8 cellular contexts compared by ENCODE assay signal in genomic region chr16:51152691-51153261, GRCh38. TPM values are rescaled to one million over a fixed set of nuclear protein-coding genes. Genes with fewer than 3 reads are reported as not detected.
DNase-seq lines count a peak whose midpoint lies in the region; TF ChIP-seq lines count a peak whose summit lies in the region.

No MANE protein-coding gene starts in this region.

- DNase-seq in Peyer's patch (no peak), glutamatergic neuron (no peak), progenitor cell of endocrine pancreas (ENCODE audit: low spot score, unreplicated experiment) (no peak), NCI-H1092 treated with DMSO at 0.1 percent for 48 hours (lab: John Stamatoyannopoulos, UW) (no peak), SKM-1 (lab: John Stamatoyannopoulos, UW; ENCODE audit: unreplicated experiment) (no peak), T-helper 9 cell (no peak), dermis blood vessel endothelial cell (no peak)

- H3K36me3 Mint-ChIP-seq in glutamatergic neuron (ENCODE audit: unreplicated experiment) = no peaks in the 10 kb centered on the region
- no peaks in the 10 kb centered on the region for H3K36me3 Mint-ChIP-seq in progenitor cell of endocrine pancreas (ENCODE audit: insufficient read depth)

- peaks cover 26 to 36% (median 32%) of the 10 kb centered on the region in 11 experiments for H3K9me3 ChIP-seq in BLaER1 treated with 17β-estradiol and CSF1 and Interleukin-3, amounts not matched to agents 10 nM and 100 nM (replicated peaks in 1 of 11)
- H3K9me3 ChIP-seq in Peyer's patch = peaks cover 0 to 4% (median 0%) of the 10 kb centered on the region in 4 donors

- H3K9ac ChIP-seq in BLaER1 treated with 17β-estradiol and CSF1 and Interleukin-3, amounts not matched to agents 10 nM and 100 nM = peak overlapping the region in 7 of 11 experiments; percentile 34 to 78 (median 66); a peak in 14 of 22 replicates

- H4K20me1 ChIP-seq in BLaER1 treated with 17β-estradiol and CSF1 and Interleukin-3, amounts not matched to agents 10 nM and 100 nM = peaks cover 0 to 42% (median 32%) of the 10 kb centered on the region in 11 experiments; a peak in 16 of 22 replicates

- peaks cover 34% of the 10 kb centered on the region for H3K4me1 Mint-ChIP-seq in glutamatergic neuron (ENCODE audit: low read depth, unreplicated experiment)
- H3K4me1 Mint-ChIP-seq in progenitor cell of endocrine pancreas (ENCODE audit: low read depth) = peaks cover 34% of the 10 kb centered on the region

- H3K4me2 ChIP-seq in BLaER1 treated with 17β-estradiol and CSF1 and Interleukin-3, amounts not matched to agents 10 nM and 100 nM = peak overlapping the region; percentile 92 to 100 (median 98)

- peak overlapping the region; percentile 55 to 77 (median 70) for H3K4me3 ChIP-seq in BLaER1 treated with 17β-estradiol and CSF1 and Interleukin-3, amounts not matched to agents 10 nM and 100 nM
- H3K4me3 ChIP-seq in Peyer's patch = peak overlapping the region in 3 of 4 donors; percentile 5 to 53 (median 49)

- H3K27ac Mint-ChIP-seq in glutamatergic neuron (ENCODE audit: unreplicated experiment) = peak overlapping the region; percentile 69
- peak overlapping the region; percentile 51 for H3K27ac Mint-ChIP-seq in progenitor cell of endocrine pancreas

- TF ChIP-seq CTCF in Peyer's patch (IDR thresholded peaks at IDR 0.05) (no peak), glutamatergic neuron (IDR thresholded peaks at IDR 0.05; ENCODE audit: partially characterized antibody, unreplicated experiment) (no peak), progenitor cell of endocrine pancreas (IDR thresholded peaks at IDR 0.05; ENCODE audit: unreplicated experiment) (no peak)

- peaks cover 100% of the 10 kb centered on the region in 11 experiments for H3K27me3 ChIP-seq in BLaER1 treated with 17β-estradiol and CSF1 and Interleukin-3, amounts not matched to agents 10 nM and 100 nM
- peaks cover 0 to 40% of the 10 kb centered on the region in 2 donors for H3K27me3 ChIP-seq in Peyer's patch

- no peak overlapping the region for H3K27ac ChIP-seq in BLaER1 treated with 17β-estradiol and CSF1 and Interleukin-3, amounts not matched to agents 10 nM and 100 nM
- H3K27ac ChIP-seq in Peyer's patch = peak overlapping the region; percentile 22 to 66 (median 54)

- no peaks in the 10 kb centered on the region for H3K36me3 ChIP-seq in BLaER1 treated with 17β-estradiol and CSF1 and Interleukin-3, amounts not matched to agents 10 nM and 100 nM
- no peaks in the 10 kb centered on the region for H3K36me3 ChIP-seq in Peyer's patch

- H3K4me1 ChIP-seq in BLaER1 treated with 17β-estradiol and CSF1 and Interleukin-3, amounts not matched to agents 10 nM and 100 nM = peaks cover 6 to 25% (median 19%) of the 10 kb centered on the region in 10 experiments; a peak in 17 of 20 replicates
- peaks cover 0 to 30% (median 0%) of the 10 kb centered on the region in 4 donors for H3K4me1 ChIP-seq in Peyer's patch

- peak overlapping the region; percentile 97 for H3K4me3 Mint-ChIP-seq in glutamatergic neuron (ENCODE audit: unreplicated experiment)
- peak overlapping the region; percentile 78 for H3K4me3 Mint-ChIP-seq in progenitor cell of endocrine pancreas (ENCODE audit: low read depth)

- peaks cover 22% of the 10 kb centered on the region for H3K27me3 Mint-ChIP-seq in glutamatergic neuron (ENCODE audit: unreplicated experiment)
- peaks cover 58% of the 10 kb centered on the region for H3K27me3 Mint-ChIP-seq in progenitor cell of endocrine pancreas

- no peak for TF ChIP-seq POLR2A in Peyer's patch (IDR thresholded peaks at IDR 0.05)

- peaks cover 7% of the 10 kb centered on the region for H3K9me3 Mint-ChIP-seq in glutamatergic neuron (ENCODE audit: unreplicated experiment)
- H3K9me3 Mint-ChIP-seq in progenitor cell of endocrine pancreas (ENCODE audit: low read depth) = no peaks in the 10 kb centered on the region

RNA-seq across cellular contexts. Expression of gene SALL1, which starts 1.7 kb away (rescaled TPM):
- total RNA-seq in Peyer's patch (10 to 100 TPM in 1 of 4 donors, 1 to 10 TPM in 2, under 1 TPM in 1; 0.53 to 12.4 (median 2.5) TPM), glutamatergic neuron (ENCODE audit: unreplicated experiment) (35.7 TPM), progenitor cell of endocrine pancreas (11.0 and 12.8 TPM in 2 replicates), dermis blood vessel endothelial cell (under 0.01 and 0.05 TPM in 2 replicates)

Comparison
In these comparisons a context has a peak if more than half of its experiments do, and no peak if none do; other contexts are left out.
1. H3K27ac ChIP-seq: peak in Peyer's patch (4 of 4); none in BLaER1 treated with 17β-estradiol and CSF1 and Interleukin-3, amounts not matched to agents 10 nM and 100 nM (0 of 11).